17 cellular contexts compared by ENCODE assay signal in the genomic region with DNA sequence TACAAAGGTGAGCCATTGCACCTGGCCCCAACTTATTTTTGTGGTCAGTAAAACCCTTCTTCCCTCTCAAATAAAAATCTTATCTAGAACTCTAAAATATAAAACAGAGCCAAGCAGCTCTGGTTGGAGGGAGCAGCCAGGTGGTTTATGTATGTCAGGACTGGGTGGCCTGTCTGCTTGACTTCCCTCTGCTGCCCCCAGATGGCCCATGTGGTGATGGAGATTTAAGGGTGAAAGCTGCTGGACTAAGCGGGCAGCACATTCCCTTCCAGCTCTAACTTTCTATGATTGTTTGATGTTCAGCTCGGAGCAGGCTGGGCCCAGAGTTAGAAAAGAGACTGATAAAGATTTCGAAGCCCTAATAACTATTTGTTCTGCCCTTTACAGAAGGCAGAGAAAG. TPM values are rescaled to one million over a fixed set of nuclear protein-coding genes. Genes with fewer than 3 reads are reported as not detected.
DNase-seq lines count a peak whose midpoint lies in the region; ATAC-seq and TF ChIP-seq lines count a peak whose summit lies in the region.
"Had no signal": no experiment of that assay in that cellular context is flagged by ENCODE, and none has a peak within 500 bp of the region (broad histone marks: within the 10 kb centered on the region; RNA-seq: fewer than 3 reads in every experiment).

No MANE protein-coding gene starts in this region.

- H3K4me3 ChIP-seq in gastrocnemius medialis: no peak overlapping the region
- H3K4me3 ChIP-seq: coronary artery, tibial nerve had no signal

- peaks cover 7 to 88% of the 10 kb centered on the region in 2 donors for H3K36me3 ChIP-seq in gastrocnemius medialis

- no peaks in the 10 kb centered on the region for H3K4me1 ChIP-seq in gastrocnemius medialis

- ATAC-seq in HG03045 (IDR thresholded peaks at IDR 0.05; ENCODE audit: unreplicated experiment): no peak
- ATAC-seq in gastrocnemius medialis: no peak
- ATAC-seq: T-helper 17 cell had no signal

- DNase-seq in ELR (ENCODE audit: low read depth) (peak; percentile 38), Kasumi-1 (lab: John Stamatoyannopoulos, UW) (peak; percentile 43 to 55), midbrain (lab: John Stamatoyannopoulos, UW) (peak; percentile 59), gastrocnemius medialis (no peak), GM19240 (ENCODE audit: insufficient read length, low spot score) (no peak)
- DNase-seq in central memory CD4-positive, alpha-beta T cell: no peak
- DNase-seq: activated CD8-positive, alpha-beta memory T cell treated with anti-CD3 and anti-CD28 coated beads for 24 hours; CD8-positive, alpha-beta memory T cell; kidney glomerular epithelial cell; MV-4-11; small intestine; T-helper 17 cell had no signal

- TF ChIP-seq CTCF in gastrocnemius medialis (IDR thresholded peaks at IDR 0.05 in 4 of 5, conservative IDR thresholded peaks at IDR 0.05 in 1 of 5): no peak

- H3K27ac ChIP-seq in cingulate gyrus (ENCODE audit: low read depth, low read length) (peak overlapping the region; percentile 57), gastrocnemius medialis (no peak overlapping the region)
- H3K27ac ChIP-seq: coronary artery, neutrophil had no signal

- no peaks in the 10 kb centered on the region for H3K9me3 ChIP-seq in gastrocnemius medialis
- H3K9me3 ChIP-seq: neutrophil, tibial nerve had no signal

- intact Hi-C loops in gastrocnemius medialis (cut with DNase I; ENCODE audit: low total_unique reads): no loop called here

- in situ Hi-C loops in gastrocnemius medialis (cut with MboI; ENCODE audit: low sequenced_read_pairs in 4 of 4): no loop called here

- TF ChIP-seq POLR2A in gastrocnemius medialis (IDR thresholded peaks at IDR 0.05): no peak

- no peaks in the 10 kb centered on the region for H3K27me3 ChIP-seq in gastrocnemius medialis
- H3K27me3 ChIP-seq: neutrophil, tibial nerve had no signal

RNA-seq across cellular contexts. Expression of a gene that starts 11.9 kb away (rescaled TPM):
- under 1 TPM in 2 of 4 donors, not detected in 2; 0.16 to 0.46 TPM for total RNA-seq in gastrocnemius medialis

RNA-seq across cellular contexts. Expression of a gene that starts 17.8 kb away (rescaled TPM):
- total RNA-seq in gastrocnemius medialis: not detected

RNA-seq across cellular contexts. Expression of a gene that starts 22.8 kb away (rescaled TPM):
- 10 to 100 TPM; 47.4 to 83.1 (median 62.7) TPM for total RNA-seq in gastrocnemius medialis

RNA-seq across cellular contexts. Expression of a gene that starts 24.3 kb away (rescaled TPM):
- total RNA-seq in gastrocnemius medialis: 1 to 10 TPM in 1 of 4 donors, under 1 TPM in 3; 0.20 to 1.5 (median 0.68) TPM

RNA-seq across cellular contexts. Expression of a gene that starts 35.7 kb away (rescaled TPM):
- total RNA-seq in gastrocnemius medialis: 10 to 100 TPM; 10.1 to 16.5 (median 13.6) TPM

Comparison
In these comparisons a context has a peak if more than half of its experiments do, and no peak if none do; other contexts are left out.
1. DNase-seq: peak in ELR (single experiment), Kasumi-1 (2 of 2) and midbrain (single experiment); none in gastrocnemius medialis (0 of 2), GM19240 (single experiment) and central memory CD4-positive, alpha-beta T cell (single experiment).